8 cellular contexts compared by ENCODE assay signal in the genomic region with DNA sequence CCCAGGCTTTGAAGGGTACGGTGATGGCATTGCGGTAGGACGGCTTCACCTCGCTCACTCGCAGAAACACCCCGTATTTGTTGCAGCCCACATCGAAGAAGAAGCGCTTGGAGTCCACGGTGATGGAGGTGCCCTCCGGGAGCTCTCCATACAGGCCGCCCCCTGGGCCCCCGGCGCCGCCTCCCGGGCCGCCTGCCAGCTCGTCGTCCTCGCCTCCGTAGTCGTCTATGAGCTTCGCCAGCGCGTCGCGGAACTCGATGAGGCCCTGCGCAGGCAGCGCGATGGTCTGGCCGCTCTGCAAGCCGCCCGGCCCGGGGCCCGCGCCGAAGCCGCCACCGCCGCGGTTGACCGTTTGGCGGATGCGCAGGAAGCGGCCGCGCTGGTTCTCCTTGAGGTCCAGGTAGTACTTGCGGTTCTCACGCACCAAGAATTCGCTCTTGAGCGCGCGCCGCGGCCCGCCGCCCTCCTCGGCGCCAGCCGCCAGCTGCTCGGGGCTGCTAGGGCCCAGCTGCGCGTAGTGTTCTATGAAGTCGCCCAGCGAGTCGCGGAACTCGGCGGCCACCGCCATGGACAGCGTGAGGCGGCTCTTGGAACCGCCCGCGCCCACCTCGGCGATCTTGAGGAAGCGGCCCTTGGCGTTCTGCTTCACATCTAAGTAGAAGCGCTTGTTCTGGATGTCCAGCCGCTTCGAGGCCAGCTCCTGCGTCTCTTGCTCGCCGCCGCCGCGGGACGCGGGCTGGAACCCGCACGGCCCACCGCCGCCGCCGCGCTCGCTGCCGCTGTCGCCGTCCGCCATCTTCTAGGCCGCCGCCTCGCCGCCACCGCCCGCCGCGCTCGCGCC. TPM values are rescaled to one million over a fixed set of nuclear protein-coding genes. Genes with fewer than 3 reads are reported as not detected.
DNase-seq lines count a peak whose midpoint lies in the region; ATAC-seq and TF ChIP-seq lines count a peak whose summit lies in the region.

No MANE protein-coding gene starts in this region.

- in situ Hi-C loops in KBM-7 (cut with MboI; ENCODE audit: low pct_unique_long_range_greater_than_20kb, low sequenced_read_pairs), result no loop called here

- intact Hi-C loops in left lung (cut with DNase I), result no loop called here

- no peaks in the 10 kb centered on the region for H3K27me3 ChIP-seq in left lung

- peak overlapping the region; percentile 95 for H3K4me3 Mint-ChIP-seq in chondrocyte (ENCODE audit: unreplicated experiment)

- peak overlapping the region; percentile 90 to 96 for H3K4me3 ChIP-seq in left lung

- H3K36me3 Mint-ChIP-seq in chondrocyte (ENCODE audit: low read depth), result peaks cover 10% of the 10 kb centered on the region

- H3K27ac Mint-ChIP-seq in chondrocyte (ENCODE audit: unreplicated experiment), result peak overlapping the region; percentile 97

- H3K4me1 Mint-ChIP-seq in chondrocyte (ENCODE audit: low read depth), result peaks cover 53% of the 10 kb centered on the region

- DNase-seq in EH (ENCODE audit: low read depth), result peak; percentile 77
- peak; percentile 54 for DNase-seq in KBM-7
- DNase-seq in activated CD4-positive, CD25-positive, alpha-beta regulatory T cell treated with anti-CD3 and anti-CD28 coated beads, Interleukin-2, amount 50 U/mL, for 16 hours (ENCODE audit: low read depth, low spot score), result peak; percentile 10
- DNase-seq in chondrocyte (ENCODE audit: low spot score), result no peak
- DNase-seq in left lung, result peak; percentile 60 to 88
- DNase-seq in stimulated activated CD4-positive, alpha-beta T cell treated with anti-CD3 and anti-CD28 coated beads, Interleukin-4, amount 100 ng/mL, for 1 hour, result peak; percentile 42
- no peak for DNase-seq in GDM1 (lab: John Stamatoyannopoulos, UW)

- no peaks in the 10 kb centered on the region for H3K9me3 ChIP-seq in left lung

- H3K36me3 ChIP-seq in left lung, result no peaks in the 10 kb centered on the region

- no peaks in the 10 kb centered on the region for H3K27me3 Mint-ChIP-seq in chondrocyte (ENCODE audit: low read depth)

- ATAC-seq in GM21619 (IDR thresholded peaks at IDR 0.05; ENCODE audit: unreplicated experiment) (peak; percentile 26), left lung (peak; percentile 28)

- no peaks in the 10 kb centered on the region for H3K9me3 Mint-ChIP-seq in chondrocyte (ENCODE audit: low read depth)

- peak overlapping the region; percentile 97 to 99 for H3K27ac ChIP-seq in left lung

- TF ChIP-seq CTCF in chondrocyte (IDR thresholded peaks at IDR 0.05) (peak; percentile 8), left lung (IDR thresholded peaks at IDR 0.05) (no peak)

- H3K4me1 ChIP-seq in left lung, result peaks cover 28 to 54% of the 10 kb centered on the region in 2 donors

RNA-seq across cellular contexts. Expression of gene PURB, which starts 0.6 kb away (rescaled TPM):
- total RNA-seq in chondrocyte (21.9 to 22.2 TPM (median 22.2 TPM) in 3 replicates), left lung (10 to 100 TPM; 23.5 to 26.3 TPM)

RNA-seq across cellular contexts. Expression of gene H2AZ2, which starts 36.9 kb away (rescaled TPM):
- total RNA-seq in chondrocyte (119 to 139 TPM (median 126 TPM) in 3 replicates), left lung (100 to 1,000 TPM; 113 to 182 TPM)

Comparison
In these comparisons a context has a peak if more than half of its experiments do, and no peak if none do; other contexts are left out.
1. DNase-seq: peak in EH (single experiment), KBM-7 (single experiment), activated CD4-positive, CD25-positive, alpha-beta regulatory T cell treated with anti-CD3 and anti-CD28 coated beads, Interleukin-2, amount 50 U/mL, for 16 hours (single experiment), left lung (2 of 2) and stimulated activated CD4-positive, alpha-beta T cell treated with anti-CD3 and anti-CD28 coated beads, Interleukin-4, amount 100 ng/mL, for 1 hour (single experiment); none in chondrocyte (single experiment) and GDM1 (single experiment).